Comparison of ENCODE assay signal across 8 cellular contexts in genomic region chr12:27970391-27970980, GRCh38. TPM values are rescaled to one million over a fixed set of nuclear protein-coding genes. Genes with fewer than 3 reads are reported as not detected.
DNase-seq lines count a peak whose midpoint lies in the region; ATAC-seq and TF ChIP-seq lines count a peak whose summit lies in the region.

No MANE protein-coding gene starts in this region.

- peak overlapping the region; percentile 54 for H3K4me3 Mint-ChIP-seq in T-helper 1 cell treated with Interleukin-12 subunit alpha and Interleukin-12 subunit beta and Interleukin-4 antibody, amounts not matched to agents 30 μg/mL and 1 μg/mL, for 36 hours
- peak overlapping the region; percentile 22 for H3K4me3 Mint-ChIP-seq in activated CD8-positive, alpha-beta memory T cell treated with anti-CD3 and anti-CD28 coated beads, Interleukin-2, amount 10 ng/mL, durations not matched to agents 7 days and 5 days

- H3K27me3 Mint-ChIP-seq in T-helper 1 cell treated with Interleukin-12 subunit alpha and Interleukin-12 subunit beta and Interleukin-4 antibody, amounts not matched to agents 30 μg/mL and 1 μg/mL, for 36 hours (ENCODE audit: low read depth), result peaks cover 88% of the 10 kb centered on the region
- H3K27me3 Mint-ChIP-seq in activated CD8-positive, alpha-beta memory T cell treated with anti-CD3 and anti-CD28 coated beads, Interleukin-2, amount 10 ng/mL, durations not matched to agents 7 days and 5 days, result peaks cover 89% of the 10 kb centered on the region

- peaks cover 4% of the 10 kb centered on the region for H3K36me3 Mint-ChIP-seq in T-helper 1 cell treated with Interleukin-12 subunit alpha and Interleukin-12 subunit beta and Interleukin-4 antibody, amounts not matched to agents 30 μg/mL and 1 μg/mL, for 36 hours (ENCODE audit: low read depth)
- no peaks in the 10 kb centered on the region for H3K36me3 Mint-ChIP-seq in activated CD8-positive, alpha-beta memory T cell treated with anti-CD3 and anti-CD28 coated beads, Interleukin-2, amount 10 ng/mL, durations not matched to agents 7 days and 5 days

- H3K4me3 ChIP-seq in sigmoid colon (peak overlapping the region; percentile 31 to 59 (median 54)), lower leg skin (ENCODE audit: low read depth, poor library complexity, severe bottlenecking) (no peak overlapping the region)

- no peaks in the 10 kb centered on the region for H3K9me3 Mint-ChIP-seq in T-helper 1 cell treated with Interleukin-12 subunit alpha and Interleukin-12 subunit beta and Interleukin-4 antibody, amounts not matched to agents 30 μg/mL and 1 μg/mL, for 36 hours
- no peaks in the 10 kb centered on the region for H3K9me3 Mint-ChIP-seq in activated CD8-positive, alpha-beta memory T cell treated with anti-CD3 and anti-CD28 coated beads, Interleukin-2, amount 10 ng/mL, durations not matched to agents 7 days and 5 days (ENCODE audit: low read depth)

- TF ChIP-seq CTCF in sigmoid colon (IDR thresholded peaks at IDR 0.05), result no peak
- TF ChIP-seq CTCF in lower leg skin (IDR thresholded peaks at IDR 0.05), result no peak

- H3K4me1 Mint-ChIP-seq in T-helper 1 cell treated with Interleukin-12 subunit alpha and Interleukin-12 subunit beta and Interleukin-4 antibody, amounts not matched to agents 30 μg/mL and 1 μg/mL, for 36 hours (ENCODE audit: low read depth), result peaks cover 11% of the 10 kb centered on the region
- peaks cover 25% of the 10 kb centered on the region for H3K4me1 Mint-ChIP-seq in activated CD8-positive, alpha-beta memory T cell treated with anti-CD3 and anti-CD28 coated beads, Interleukin-2, amount 10 ng/mL, durations not matched to agents 7 days and 5 days

- H3K27ac Mint-ChIP-seq in T-helper 1 cell treated with Interleukin-12 subunit alpha and Interleukin-12 subunit beta and Interleukin-4 antibody, amounts not matched to agents 30 μg/mL and 1 μg/mL, for 36 hours, result no peak overlapping the region
- no peak overlapping the region for H3K27ac Mint-ChIP-seq in activated CD8-positive, alpha-beta memory T cell treated with anti-CD3 and anti-CD28 coated beads, Interleukin-2, amount 10 ng/mL, durations not matched to agents 7 days and 5 days

- H3K9me3 ChIP-seq in sigmoid colon, result no peaks in the 10 kb centered on the region

- H3K4me1 ChIP-seq in sigmoid colon, result peaks cover 0 to 45% (median 41%) of the 10 kb centered on the region in 4 donors

- WGBS in sigmoid colon, 2 donors, result 1 to 2% methylated on average over 64 of the region's 64 CpGs
- WGBS in lower leg skin, 2 donors, result 0 to 1% methylated on average over 21 to 57 of the region's 64 CpGs

- H3K27ac ChIP-seq in sigmoid colon, result peak overlapping the region; percentile 59 to 69 (median 66)

- no peak for TF ChIP-seq EP300 in sigmoid colon (IDR thresholded peaks at IDR 0.05)

- ATAC-seq in HG02852 (IDR thresholded peaks at IDR 0.05; ENCODE audit: unreplicated experiment), result peak; percentile 24
- no peak for ATAC-seq in activated CD8-positive, alpha-beta memory T cell treated with anti-CD3 and anti-CD28 coated beads, Interleukin-2, amount 10 ng/mL, durations not matched to agents 7 days and 5 days
- peak; percentile 39 to 45 for ATAC-seq in left cardiac atrium

- no peak for TF ChIP-seq POLR2A in sigmoid colon (IDR thresholded peaks at IDR 0.05)
- TF ChIP-seq POLR2A in lower leg skin (IDR thresholded peaks at IDR 0.05), result no peak

- intact Hi-C loops in left cardiac atrium (cut with DNase I) (no loop called here), sigmoid colon (cut with DNase I) (loop anchor here (10.0 kb wide), 1 partner anchor 904 kb away; no protein-coding TSS in a partner anchor), lower leg skin (cut with DNase I; ENCODE audit: low total_unique reads) (no loop called here)

- H3K27me3 ChIP-seq in sigmoid colon, result peaks cover 6 to 86% (median 35%) of the 10 kb centered on the region in 3 donors

- H3K36me3 ChIP-seq in sigmoid colon, result no peaks in the 10 kb centered on the region

- DNase-seq in T-helper 1 cell (no peak), left cardiac atrium (peak; percentile 42), sigmoid colon (peak; percentile 74), SW 1271 (lab: John Stamatoyannopoulos, UW) (no peak), lower leg skin (ENCODE audit: low spot score in 2 of 2) (no peak)
- DNase-seq in activated CD8-positive, alpha-beta memory T cell treated with anti-CD3 and anti-CD28 coated beads, Interleukin-2, amount 10 ng/mL, durations not matched to agents 7 days and 5 days, result no peak

- CTCF ChIA-PET in activated CD8-positive, alpha-beta memory T cell treated with anti-CD3 and anti-CD28 coated beads, Interleukin-2, amount 10 ng/mL, durations not matched to agents 7 days and 5 days (lab: Charles Lee), result no interaction called here

RNA-seq across cellular contexts. Expression of gene PTHLH, which starts 2.0 kb away (rescaled TPM):
- under 1 TPM in 1 of 2 experiments, not detected in 1; 0.35 TPM for total RNA-seq in activated CD8-positive, alpha-beta memory T cell treated with anti-CD3 and anti-CD28 coated beads, Interleukin-2, amount 10 ng/mL, durations not matched to agents 7 days and 5 days
- 10 to 100 TPM in 1 of 2 donors, under 1 TPM in 1; 0.41 to 11.6 TPM for total RNA-seq in left cardiac atrium
- 1 to 10 TPM in 2 of 4 donors, under 1 TPM in 2; 0.83 to 7.5 (median 2.7) TPM for total RNA-seq in sigmoid colon
- polyA plus RNA-seq in sigmoid colon, result under 1 TPM in 1 of 3 donors, not detected in 2; 0.55 TPM
- total RNA-seq in lower leg skin, result 1 to 10 TPM; 1.4 to 3.0 (median 2.1) TPM

Comparison
In these comparisons a context has a peak if more than half of its experiments do, and no peak if none do; other contexts are left out.
1. DNase-seq: peak in left cardiac atrium (single experiment) and sigmoid colon (single experiment); none in T-helper 1 cell (0 of 5), activated CD8-positive, alpha-beta memory T cell treated with anti-CD3 and anti-CD28 coated beads, Interleukin-2, amount 10 ng/mL, durations not matched to agents 7 days and 5 days (single experiment), SW 1271 (0 of 2) and lower leg skin (0 of 2).